In the genomic region with DNA sequence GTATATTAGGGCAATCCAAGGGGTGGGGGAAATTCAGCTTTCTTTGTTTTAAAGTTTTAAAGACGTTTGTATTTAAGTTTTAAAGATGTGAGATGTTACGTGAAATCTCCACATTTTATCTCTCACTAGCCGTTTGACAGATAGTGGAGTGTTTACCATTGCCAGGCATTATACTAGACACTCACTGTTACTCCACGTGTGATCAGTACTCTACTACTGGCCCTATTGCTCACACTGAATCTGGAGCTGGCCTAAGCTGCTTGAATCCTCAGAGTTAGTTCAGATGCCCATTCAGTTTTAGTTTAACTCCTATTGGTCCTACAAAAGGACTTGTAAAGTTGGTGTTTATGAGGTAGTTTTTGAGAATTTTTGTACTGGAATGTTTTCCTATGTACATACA, we compare ENCODE assay signal across 38 cellular contexts. TPM values are rescaled to one million over a fixed set of nuclear protein-coding genes. Genes with fewer than 3 reads are reported as not detected.
"Had no signal": no experiment of that assay in that cellular context is flagged by ENCODE, and none has a peak within 500 bp of the region (broad histone marks: within the 10 kb centered on the region; RNA-seq: fewer than 3 reads in every experiment).

No MANE protein-coding gene starts in this region.

- H3K36me3 ChIP-seq: adrenal gland, ascending aorta, brain microvascular endothelial cell, breast epithelium, cardiac muscle cell had no signal

- H3K9me3 ChIP-seq: adrenal gland, ascending aorta had no signal

- H3K4me1 ChIP-seq: adrenal gland, ascending aorta, body of pancreas, breast epithelium had no signal

- H3K27me3 ChIP-seq: adrenal gland, ascending aorta, body of pancreas, brain microvascular endothelial cell, breast epithelium, cardiac muscle cell had no signal

- FAIRE-seq: astrocyte, bronchial epithelial cell had no signal

- H3K4me3 ChIP-seq: adrenal gland, ascending aorta, body of pancreas, breast epithelium, cardiac muscle cell had no signal

- ATAC-seq: activated naive CD4-positive, alpha-beta T cell treated with anti-CD3 and anti-CD28 coated beads, Interleukin-2, amount 50 U/mL, for 72 hours; activated naive CD8-positive, alpha-beta T cell treated with anti-CD3 and anti-CD28 coated beads, Interleukin-2, amount 50 U/mL, for 24 hours; activated T-cell treated with anti-CD3 and anti-CD28 coated beads, Interleukin-2, amount 50 U/mL, for 4 hours; activated T-cell treated with anti-CD3 and anti-CD28 coated beads, Interleukin-2, amount 50 U/mL, for 72 hours; activated T-helper 17 cell treated with anti-CD3 and anti-CD28 coated beads, Interleukin-2, amount 50 U/mL, for 72 hours; body of pancreas had no signal

- H3K27ac ChIP-seq: adrenal gland, ascending aorta, body of pancreas, brain microvascular endothelial cell, breast epithelium, cardiac muscle cell had no signal

- DNase-seq: activated effector memory CD4-positive, alpha-beta T cell treated with anti-CD3 and anti-CD28 coated beads, Interleukin-2, amount 50 U/mL, for 16 hours; activated effector memory CD4-positive, alpha-beta T cell treated with Interleukin-2 at 50 U/mL for 16 hours; activated gamma-delta T cell; activated gamma-delta T cell treated with Interleukin-2 at 50 U/mL for 16 hours; activated naive CD4-positive, alpha-beta T cell; activated naive CD4-positive, alpha-beta T cell treated with anti-CD3 and anti-CD28 coated beads for 36 hours; activated naive CD4-positive, alpha-beta T cell treated with anti-CD3 and anti-CD28 coated beads, Interleukin-2, amount 10 ng/mL, durations not matched to agents 7 days and 5 days; activated naive CD4-positive, alpha-beta T cell treated with anti-CD3 and anti-CD28 coated beads, Interleukin-2, amount 50 U/mL, for 16 hours; activated naive CD4-positive, alpha-beta T cell treated with Interleukin-2 at 50 U/mL for 16 hours; activated naive CD8-positive, alpha-beta T cell treated with anti-CD3 and anti-CD28 coated beads for 36 hours; activated naive CD8-positive, alpha-beta T cell treated with anti-CD3 and anti-CD28 coated beads, Interleukin-2, amount 10 ng/mL, durations not matched to agents 7 days and 5 days; activated naive CD8-positive, alpha-beta T cell treated with anti-CD3 and anti-CD28 coated beads, Interleukin-2, amount 50 U/mL, for 24 hours; activated T-cell treated with anti-CD3 and anti-CD28 coated beads, Interleukin-2, amount 50 U/mL, for 4 hours; activated T-cell treated with anti-CD3 and anti-CD28 coated beads, Interleukin-2, amount 50 U/mL, for 48 hours; activated T-cell treated with anti-CD3 and anti-CD28 coated beads, Interleukin-2, amount 50 U/mL, for 72 hours; adrenal gland; amniotic stem cell; amygdala; anterior cingulate cortex; aorta; body of pancreas; brain microvascular endothelial cell; caudate nucleus; central memory CD4-positive, alpha-beta T cell; cerebellar nuclear complex had no signal

RNA-seq across cellular contexts. Expression of a gene that starts 4.5 kb away (rescaled TPM):
- total RNA-seq: activated naive CD4-positive, alpha-beta T cell treated with anti-CD3 and anti-CD28 coated beads for 36 hours; activated naive CD4-positive, alpha-beta T cell treated with anti-CD3 and anti-CD28 coated beads, Interleukin-2, amount 50 U/mL, for 72 hours; activated naive CD8-positive, alpha-beta T cell treated with anti-CD3 and anti-CD28 coated beads for 36 hours; activated naive CD8-positive, alpha-beta T cell treated with anti-CD3 and anti-CD28 coated beads, Interleukin-2, amount 10 ng/mL, durations not matched to agents 7 days and 5 days; activated T-cell treated with anti-CD3 and anti-CD28 coated beads, Interleukin-2, amount 50 U/mL, for 4 hours; activated T-cell treated with anti-CD3 and anti-CD28 coated beads, Interleukin-2, amount 50 U/mL, for 72 hours; activated T-helper 1 cell treated with anti-CD3 and anti-CD28 coated beads, Interleukin-12 subunit alpha, Interleukin-12 subunit beta, Interleukin-2, Interleukin-4 antibody, amounts not matched to agents 30 ng/mL and 10 ng/mL and 1 ng/mL, durations not matched to agents 14 hours and 24 hours and 36 hours; activated T-helper 17 cell treated with anti-CD3 and anti-CD28 coated beads, Interleukin-2, amount 50 U/mL, for 72 hours; activated T-helper 2 cell treated with anti-CD3 and anti-CD28 coated beads, Interferon-gamma antibody, Interleukin-2, Interleukin-4, amounts not matched to agents 10 μg/mL and 5 μg/mL and 100 μg/mL, durations not matched to agents 14 hours and 24 hours and 36 hours; adrenal gland; aorta; ascending aorta; astrocyte; body of pancreas; breast epithelium; cardiac muscle cell; cardiac septum; cerebellum; chondrocyte had no signal
- polyA plus RNA-seq: adipose tissue, adrenal gland, aorta, cardiac muscle cell had no signal
